6 cellular contexts compared by ENCODE assay signal in the genomic region with DNA sequence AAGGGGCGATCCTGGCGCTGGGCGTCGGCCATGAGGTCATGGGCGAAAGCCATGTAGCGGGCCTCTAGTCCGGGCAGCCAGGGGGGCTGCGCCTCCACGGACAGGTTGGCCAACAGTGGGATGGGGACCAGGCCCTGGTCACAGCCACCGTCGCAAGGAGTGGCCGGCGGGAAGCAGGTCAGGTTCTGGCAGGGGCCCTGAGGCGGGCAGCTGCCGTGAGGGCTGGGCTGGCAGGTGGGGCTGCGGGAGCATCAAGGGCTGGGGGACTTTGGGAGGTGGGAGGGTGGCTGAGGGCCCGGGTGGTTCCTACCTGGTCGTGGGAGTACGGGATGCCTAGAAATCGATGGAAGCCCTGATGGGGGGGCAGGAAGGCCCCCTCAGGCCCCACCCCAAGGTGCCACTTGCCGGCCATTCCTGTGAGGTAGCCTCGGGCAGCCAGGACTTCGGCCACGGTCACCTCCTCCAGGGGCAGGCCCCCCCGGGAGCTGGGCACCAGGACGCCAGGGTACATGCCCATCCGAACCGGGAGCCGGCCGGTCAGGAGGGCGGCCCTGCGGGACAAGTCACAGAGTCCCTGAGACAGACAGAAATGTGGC. TPM values are rescaled to one million over a fixed set of nuclear protein-coding genes. Genes with fewer than 3 reads are reported as not detected.
DNase-seq lines count a peak whose midpoint lies in the region; ATAC-seq and TF ChIP-seq lines count a peak whose summit lies in the region.

No MANE protein-coding gene starts in this region.

- peaks cover 9% of the 10 kb centered on the region for H3K27me3 ChIP-seq in HUES48 (ENCODE audit: control insufficient read depth, insufficient read depth, low read length)
- H3K27me3 ChIP-seq in ovary, result no peaks in the 10 kb centered on the region

- TF ChIP-seq EP300 in ovary (IDR thresholded peaks at IDR 0.05), result no peak

- H3K4me1 ChIP-seq in HUES48 (ENCODE audit: control insufficient read depth, insufficient read depth, low read length), result peaks cover 8% of the 10 kb centered on the region; the same call in 1 of the 2 replicates
- H3K4me1 ChIP-seq in ovary (ENCODE audit: insufficient read depth), result peaks cover 7% of the 10 kb centered on the region

- DNase-seq in choroid plexus epithelial cell (ENCODE audit: low read depth), result no peak
- peak in 3 of 5 donors; percentile 45 to 56 (median 56) for DNase-seq in ovary
- DNase-seq in NCI-H748 (lab: John Stamatoyannopoulos, UW; ENCODE audit: unreplicated experiment), result no peak

- no peak for TF ChIP-seq CTCF in choroid plexus epithelial cell (conservative IDR thresholded peaks at IDR 0.05; ENCODE audit: low read depth, low read length)
- no peak for TF ChIP-seq CTCF in ovary (IDR thresholded peaks at IDR 0.05)

- whole genome bisulfite sequencing in ovary, 3 donors, result 89 to 94% (median 92%) methylated on average over 30 to 32 of the region's 32 CpGs

- no peak for TF ChIP-seq POLR2A in ovary (IDR thresholded peaks at IDR 0.05)

- intact Hi-C loops in ovary (cut with DNase I), result no loop called here

- H3K4me3 ChIP-seq in HUES48 (ENCODE audit: low read depth, low read length) (peak overlapping the region; percentile 74), choroid plexus epithelial cell (ENCODE audit: low read depth, low read length) (peak overlapping the region; percentile 85), ovary (no peak overlapping the region)

- no peaks in the 10 kb centered on the region for H3K9me3 ChIP-seq in HUES48 (ENCODE audit: control insufficient read depth, insufficient read depth, low read length)
- no peaks in the 10 kb centered on the region for H3K9me3 ChIP-seq in ovary

- no peak for ATAC-seq in GM19395 (IDR thresholded peaks at IDR 0.05; ENCODE audit: unreplicated experiment)
- ATAC-seq in HG02623 (IDR thresholded peaks at IDR 0.05; ENCODE audit: unreplicated experiment), result no peak

- H3K9ac ChIP-seq in HUES48 (ENCODE audit: low read depth, low read length), result no peak overlapping the region

- H3K27ac ChIP-seq in HUES48 (ENCODE audit: low read depth, low read length) (no peak overlapping the region), ovary (peak overlapping the region; percentile 1 to 59)

- H3K36me3 ChIP-seq in HUES48 (ENCODE audit: control insufficient read depth, insufficient read depth, low read length) (no peaks in the 10 kb centered on the region), ovary (no peaks in the 10 kb centered on the region)

RNA-seq across cellular contexts. Expression of a gene that starts 1.0 kb away (rescaled TPM):
- total RNA-seq in ovary, result 10 to 100 TPM; 11.9 to 51.6 (median 19.9) TPM
- polyA plus RNA-seq in ovary, result 10 to 100 TPM in 1 of 2 donors, 1 to 10 TPM in 1; 2.1 to 13.1 TPM

RNA-seq across cellular contexts. Expression of a gene that starts 26.4 kb away (rescaled TPM):
- total RNA-seq in ovary, result 10 to 100 TPM in 4 of 7 donors, 1 to 10 TPM in 3; 5.0 to 28.4 (median 13.2) TPM
- 1 to 10 TPM; 1.1 to 6.0 TPM for polyA plus RNA-seq in ovary

RNA-seq across cellular contexts. Expression of a gene that starts 44.3 kb away (rescaled TPM):
- total RNA-seq in ovary, result 10 to 100 TPM; 34.9 to 73.2 (median 48.8) TPM
- polyA plus RNA-seq in ovary, result 10 to 100 TPM; 42.2 to 44.2 TPM

RNA-seq across cellular contexts. Expression of a gene that starts 45.7 kb away (rescaled TPM):
- total RNA-seq in ovary, result 10 to 100 TPM in 2 of 7 donors, 1 to 10 TPM in 5; 2.6 to 23.2 (median 6.2) TPM
- polyA plus RNA-seq in ovary, result 1 to 10 TPM; 2.7 to 9.8 TPM

RNA-seq across cellular contexts. Expression of a gene that starts 48.7 kb away (rescaled TPM):
- total RNA-seq in ovary, result 10 to 100 TPM in 1 of 7 donors, 1 to 10 TPM in 6; 3.6 to 10.6 (median 5.2) TPM
- 1 to 10 TPM; 2.5 to 4.2 TPM for polyA plus RNA-seq in ovary

Comparison
In these comparisons a context has a peak if more than half of its experiments do, and no peak if none do; other contexts are left out.
1. DNase-seq: peak in ovary (3 of 5); none in choroid plexus epithelial cell (single experiment) and NCI-H748 (single experiment).